8 cellular contexts compared by ENCODE assay signal in the genomic region with DNA sequence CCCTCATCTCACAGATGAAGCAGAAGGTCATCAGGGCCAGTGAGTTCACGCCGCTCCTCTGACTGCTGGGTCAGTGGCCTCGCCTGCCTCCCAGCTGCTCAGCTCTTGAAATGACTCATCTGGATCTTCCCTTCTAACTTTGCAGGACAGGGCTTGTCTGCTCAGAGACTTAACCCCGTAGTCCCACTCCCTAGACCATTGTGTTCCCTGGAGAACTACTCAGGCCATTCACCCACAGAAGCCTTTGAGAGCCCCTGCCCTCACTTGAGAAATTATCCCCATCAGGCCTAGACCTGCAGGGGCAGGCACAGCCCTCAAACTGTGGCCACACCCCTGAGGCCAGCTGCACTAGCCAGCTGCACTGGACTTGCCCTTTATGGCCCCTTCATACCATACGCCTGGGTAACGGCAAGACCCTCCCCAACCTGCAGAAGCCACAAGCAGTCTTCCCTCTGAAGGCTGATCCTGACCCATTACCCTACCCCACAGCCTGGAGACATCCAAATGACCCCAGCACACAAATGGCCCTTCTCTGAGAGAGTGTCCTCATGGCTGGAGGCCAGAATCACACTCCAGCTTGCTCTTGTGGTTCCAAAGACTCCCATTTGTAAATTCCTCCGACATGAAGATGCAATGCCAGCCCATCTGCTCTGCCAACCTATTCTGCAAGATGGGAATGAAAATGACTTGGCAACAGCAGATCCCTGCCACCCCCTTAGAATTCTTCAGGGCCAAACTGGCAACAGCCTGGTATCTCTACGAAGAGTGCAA. TPM values are rescaled to one million over a fixed set of nuclear protein-coding genes. Genes with fewer than 3 reads are reported as not detected.
A peak's percentile ranks its signal among the peaks of the same experiment; 100 is the strongest.
DNase-seq lines count a peak whose midpoint lies in the region; ATAC-seq and TF ChIP-seq lines count a peak whose summit lies in the region.

No MANE protein-coding gene starts in this region.

- intact Hi-C loops in mammary epithelial cell (cut with micrococcal nuclease) = loop anchor here (1.0 to 5.0 kb wide), 5 partner anchors 25 to 786 kb away; partner anchors contain the start of gene TADA1

- H3K27me3 ChIP-seq in mammary epithelial cell (ENCODE audit: insufficient read depth, low read length) = no peaks in the 10 kb centered on the region

- in situ Hi-C loops in mammary epithelial cell (cut with MboI; ENCODE audit: low sequenced_read_pairs in 2 of 2) = loop anchor here in 1 of 2 donors (5.0 kb wide), 1 partner anchor 46 kb away; no protein-coding TSS in a partner anchor

- peak overlapping the region; percentile 56 for H3K9ac ChIP-seq in mammary epithelial cell (ENCODE audit: insufficient read depth, low read length)

- H3K36me3 ChIP-seq in mammary epithelial cell (ENCODE audit: insufficient read depth, low read length) = no peaks in the 10 kb centered on the region

- ATAC-seq in GM18868 (IDR thresholded peaks at IDR 0.05; ENCODE audit: unreplicated experiment) (peak; percentile 58), HG03066 (IDR thresholded peaks at IDR 0.05; ENCODE audit: low read depth, unreplicated experiment) (peak; percentile 57), memory B cell (ENCODE audit: low read depth) (no peak), GM19324 (IDR thresholded peaks at IDR 0.05; ENCODE audit: low FRiP score, unreplicated experiment) (no peak), HG03139 (IDR thresholded peaks at IDR 0.05; ENCODE audit: unreplicated experiment) (no peak)

- H3K4me3 ChIP-seq in mammary epithelial cell (replicated peaks in 1 of 3; ENCODE audit: insufficient read depth in 1 of 3, low read depth in 2 of 3, low read length in 3 of 3) = peak overlapping the region in 1 of 3 experiments; percentile 1

- CTCF ChIA-PET in mammary epithelial cell (lab: Charles Lee; ENCODE audit: low non-redundant PET) = interaction anchor here (0.6 to 1.2 kb wide), 2 partner anchors 46 to 98 kb away, joined by 4 to 6 read pairs; no protein-coding TSS in a partner anchor

- H2AFZ ChIP-seq in mammary epithelial cell (ENCODE audit: low read depth, low read length) = peak overlapping the region; percentile 46

- H3K27ac Mint-ChIP-seq in memory B cell = peak overlapping the region; percentile 54

- peaks cover 43% of the 10 kb centered on the region for H3K36me3 Mint-ChIP-seq in memory B cell

- H3K9me3 Mint-ChIP-seq in memory B cell = no peaks in the 10 kb centered on the region

- WGBS in mammary epithelial cell (ENCODE audit: low coverage, missing lambda C conversion rate) = 0% methylated on average over 7 of the region's 8 CpGs

- no peaks in the 10 kb centered on the region for H3K27me3 Mint-ChIP-seq in memory B cell

- H3K27ac ChIP-seq in mammary epithelial cell (ENCODE audit: insufficient read depth, low read depth, low read length) = peak overlapping the region; percentile 91

- dilution Hi-C loops in mammary epithelial cell (cut with HindIII; ENCODE audit: low sequenced_read_pairs) = no loop called here

- no peaks in the 10 kb centered on the region for H3K9me3 ChIP-seq in mammary epithelial cell (replicated peaks; ENCODE audit: insufficient read depth, low read length)

- TF ChIP-seq CTCF in mammary epithelial cell (conservative IDR thresholded peaks at IDR 0.05 in 1 of 2, IDR thresholded peaks at IDR 0.05 in 1 of 2; ENCODE audit: extremely low read depth in 1 of 2, insufficient read depth in 1 of 2, low read depth in 1 of 2, low read length in 2 of 2) = no peak

- BruUV-seq in mammary epithelial cell (replicated peaks; lab: Mats Ljungman, UMichigan) = TSS peak; percentile 13

- no peaks in the 10 kb centered on the region for H3K79me2 ChIP-seq in mammary epithelial cell (ENCODE audit: insufficient read depth, low read length)

- peaks cover 73% of the 10 kb centered on the region for H3K4me1 Mint-ChIP-seq in memory B cell

- H3K4me3 Mint-ChIP-seq in memory B cell = no peak overlapping the region

- peak overlapping the region; percentile 54 for H3K4me2 ChIP-seq in mammary epithelial cell (ENCODE audit: insufficient read depth, low read depth, low read length)

- H3K4me1 ChIP-seq in mammary epithelial cell (ENCODE audit: insufficient read depth, low read length) = peaks cover 64% of the 10 kb centered on the region

- DNase-seq in mammary epithelial cell = peak; percentile 100
- DNase-seq in memory B cell (ENCODE audit: low spot score in 2 of 2) = no peak
- no peak for DNase-seq in NCI-H187 (lab: John Stamatoyannopoulos, UW)
- DNase-seq in dedifferentiated amniotic fluid mesenchymal stem cell (ENCODE audit: extremely low spot score) = no peak

- no peaks in the 10 kb centered on the region for H4K20me1 ChIP-seq in mammary epithelial cell (ENCODE audit: insufficient read depth, low read length)

RNA-seq across cellular contexts. Expression of gene RCSD1, which starts 33.2 kb away (rescaled TPM):
- total RNA-seq in mammary epithelial cell = 1 to 10 TPM in 1 of 2 donors, under 1 TPM in 1; 0.82 to 4.0 TPM
- polyA plus RNA-seq in mammary epithelial cell = 3.1 TPM
- polyA minus RNA-seq in mammary epithelial cell = not detected

RNA-seq across cellular contexts. Expression of gene MPZL1, which starts 58.6 kb away (rescaled TPM):
- 100 to 1,000 TPM; 148 to 227 TPM for total RNA-seq in mammary epithelial cell
- polyA plus RNA-seq in mammary epithelial cell = 107 TPM
- 148 TPM for polyA minus RNA-seq in mammary epithelial cell

Comparison
In these comparisons a context has a peak if more than half of its experiments do, and no peak if none do; other contexts are left out.
1. ATAC-seq: peak in GM18868 (single experiment) and HG03066 (single experiment); none in memory B cell (single experiment), GM19324 (single experiment) and HG03139 (single experiment).